In genomic region chr2:69773201-69773600, GRCh38 we compare ENCODE assay signal across 11 cellular contexts. TPM values are rescaled to one million over a fixed set of nuclear protein-coding genes. Genes with fewer than 3 reads are reported as not detected.
DNase-seq lines count a peak whose midpoint lies in the region; ATAC-seq and TF ChIP-seq lines count a peak whose summit lies in the region.
"Had no signal": no experiment of that assay in that cellular context is flagged by ENCODE, and none has a peak within 500 bp of the region (broad histone marks: within the 10 kb centered on the region; RNA-seq: fewer than 3 reads in every experiment).

No MANE protein-coding gene starts in this region.

- no peaks in the 10 kb centered on the region for H3K9me3 ChIP-seq in hepatocyte (ENCODE audit: low read depth)
- no peaks in the 10 kb centered on the region for H3K9me3 ChIP-seq in aorta (ENCODE audit: control insufficient read depth, low read length)
- H3K9me3 ChIP-seq: neutrophil had no signal

- no peaks in the 10 kb centered on the region for H4K20me1 ChIP-seq in hepatocyte (ENCODE audit: insufficient read depth, poor library complexity, severe bottlenecking)

- peak; percentile 10 for DNase-seq in stimulated activated CD4-positive, alpha-beta T cell treated with anti-CD3 and anti-CD28 coated beads, Interleukin-1b, Interleukin-23, amount 100 ng/mL, for 48 hours
- no peak for DNase-seq in stimulated activated CD4-positive, alpha-beta T cell treated with anti-CD3 and anti-CD28 coated beads, Interleukin-2, amount 100 ng/mL, for 48 hours
- DNase-seq in hepatocyte (ENCODE audit: low spot score) (peak; percentile 47), aorta (no peak)
- DNase-seq in stimulated activated naive CD4-positive, alpha-beta T cell treated with Interleukin-2 at 50 U/mL for 16 hours (lab: John Stamatoyannopoulos, UW): no peak
- DNase-seq: DMS79, NCI-H82 had no signal

- H3K27me3 Mint-ChIP-seq in activated naive CD8-positive, alpha-beta T cell: no peaks in the 10 kb centered on the region

- H3K36me3 ChIP-seq in hepatocyte (replicated peaks; ENCODE audit: insufficient read depth, low read depth) (no peaks in the 10 kb centered on the region), aorta (ENCODE audit: control insufficient read depth in 1 of 2, insufficient read depth in 2 of 2, low read length in 1 of 2) (no peaks in the 10 kb centered on the region)
- H3K36me3 ChIP-seq: neutrophil had no signal

- H2AFZ ChIP-seq in hepatocyte: no peak overlapping the region

- peak overlapping the region; percentile 87 for H3K27ac ChIP-seq in hepatocyte
- H3K27ac ChIP-seq in aorta (ENCODE audit: low read depth in 1 of 2, low read length in 2 of 2): no peak overlapping the region
- H3K27ac ChIP-seq: neutrophil had no signal

- H3K4me1 Mint-ChIP-seq in activated naive CD8-positive, alpha-beta T cell (ENCODE audit: low read depth): peaks cover 44% of the 10 kb centered on the region

- H3K27me3 ChIP-seq in hepatocyte (no peaks in the 10 kb centered on the region), aorta (ENCODE audit: control insufficient read depth in 1 of 2, insufficient read depth in 2 of 2, low read length in 1 of 2) (no peaks in the 10 kb centered on the region)
- H3K27me3 ChIP-seq: neutrophil had no signal

- ATAC-seq in aorta (ENCODE audit: low FRiP score) (peak; percentile 47), HG02642 (IDR thresholded peaks at IDR 0.05; ENCODE audit: poor library complexity, unreplicated experiment) (no peak), HG03521 (IDR thresholded peaks at IDR 0.05; ENCODE audit: unreplicated experiment) (no peak)

- no peak for TF ChIP-seq CTCF in hepatocyte (IDR thresholded peaks at IDR 0.05; ENCODE audit: poor library complexity)

- peaks cover 47% of the 10 kb centered on the region for H3K4me1 ChIP-seq in hepatocyte (ENCODE audit: insufficient read depth)
- H3K4me1 ChIP-seq in aorta (ENCODE audit: control insufficient read depth in 1 of 2, insufficient read depth in 2 of 2, low read length in 2 of 2): peaks cover 4 to 7% of the 10 kb centered on the region in 2 donors

- no peak overlapping the region for H3K4me2 ChIP-seq in hepatocyte

- H3K9me2 ChIP-seq in hepatocyte (replicated peaks; ENCODE audit: insufficient read depth): no peaks in the 10 kb centered on the region

- intact Hi-C loops in aorta (cut with DNase I): no loop called here

- no peaks in the 10 kb centered on the region for H3K9me3 Mint-ChIP-seq in activated naive CD8-positive, alpha-beta T cell (ENCODE audit: low read depth)

- no peak overlapping the region for H3K4me3 ChIP-seq in hepatocyte
- no peak overlapping the region for H3K4me3 ChIP-seq in aorta (ENCODE audit: low read length in 2 of 2)

- peaks cover 50% of the 10 kb centered on the region for H3K79me2 ChIP-seq in hepatocyte

- H3K36me3 Mint-ChIP-seq in activated naive CD8-positive, alpha-beta T cell: peaks cover 2% of the 10 kb centered on the region

- peak overlapping the region; percentile 58 for H3K4me3 Mint-ChIP-seq in activated naive CD8-positive, alpha-beta T cell

- peak overlapping the region; percentile 87 for H3K27ac Mint-ChIP-seq in activated naive CD8-positive, alpha-beta T cell

RNA-seq across cellular contexts. Expression of gene ANXA4, which starts 31.3 kb away (rescaled TPM):
- 98.8 and 107 TPM in 2 replicates for total RNA-seq in hepatocyte
- 191 and 231 TPM in 2 replicates for polyA plus RNA-seq in hepatocyte
- 100 to 1,000 TPM in 1 of 2 donors, 10 to 100 TPM in 1; 94.6 to 120 TPM for total RNA-seq in aorta
- 10 to 100 TPM; 73.0 to 89.8 TPM for polyA plus RNA-seq in aorta

RNA-seq across cellular contexts. Expression of gene GMCL1, which starts 56.3 kb away (rescaled TPM):
- 18.1 and 22.5 TPM in 2 replicates for total RNA-seq in hepatocyte
- 17.9 and 18.8 TPM in 2 replicates for polyA plus RNA-seq in hepatocyte
- total RNA-seq in aorta: 10 to 100 TPM; 16.1 to 16.9 TPM
- polyA plus RNA-seq in aorta: 10 to 100 TPM; 10.8 to 13.3 TPM

Comparison
In these comparisons a context has a peak if more than half of its experiments do, and no peak if none do; other contexts are left out.
1. DNase-seq: peak in stimulated activated CD4-positive, alpha-beta T cell treated with anti-CD3 and anti-CD28 coated beads, Interleukin-1b, Interleukin-23, amount 100 ng/mL, for 48 hours (single experiment) and hepatocyte (single experiment); none in stimulated activated CD4-positive, alpha-beta T cell treated with anti-CD3 and anti-CD28 coated beads, Interleukin-2, amount 100 ng/mL, for 48 hours (0 of 2), aorta (0 of 2) and stimulated activated naive CD4-positive, alpha-beta T cell treated with Interleukin-2 at 50 U/mL for 16 hours (single experiment).